Comparison of ENCODE assay signal across 1 cellular context in genomic region chr18:42025491-42025890, GRCh38.
TF ChIP-seq lines count a peak whose summit lies in the region.

No MANE protein-coding gene starts in this region.

TF ChIP-seq in HepG2, 621 proteins besides CTCF, POLR2A, EP300 and RAD21 (continued from another document):
- TF ChIP-seq ZNF646 (CRISPR knock-in tag; IDR thresholded peaks at IDR 0.05) (no peak), HOXD1 (CRISPR knock-in tag; IDR thresholded peaks at IDR 0.05) (no peak), RNF219 (CRISPR knock-in tag; IDR thresholded peaks at IDR 0.05) (no peak)
TF ChIP-seq in HepG2: peak in this region for 0.
